In the genomic region with DNA sequence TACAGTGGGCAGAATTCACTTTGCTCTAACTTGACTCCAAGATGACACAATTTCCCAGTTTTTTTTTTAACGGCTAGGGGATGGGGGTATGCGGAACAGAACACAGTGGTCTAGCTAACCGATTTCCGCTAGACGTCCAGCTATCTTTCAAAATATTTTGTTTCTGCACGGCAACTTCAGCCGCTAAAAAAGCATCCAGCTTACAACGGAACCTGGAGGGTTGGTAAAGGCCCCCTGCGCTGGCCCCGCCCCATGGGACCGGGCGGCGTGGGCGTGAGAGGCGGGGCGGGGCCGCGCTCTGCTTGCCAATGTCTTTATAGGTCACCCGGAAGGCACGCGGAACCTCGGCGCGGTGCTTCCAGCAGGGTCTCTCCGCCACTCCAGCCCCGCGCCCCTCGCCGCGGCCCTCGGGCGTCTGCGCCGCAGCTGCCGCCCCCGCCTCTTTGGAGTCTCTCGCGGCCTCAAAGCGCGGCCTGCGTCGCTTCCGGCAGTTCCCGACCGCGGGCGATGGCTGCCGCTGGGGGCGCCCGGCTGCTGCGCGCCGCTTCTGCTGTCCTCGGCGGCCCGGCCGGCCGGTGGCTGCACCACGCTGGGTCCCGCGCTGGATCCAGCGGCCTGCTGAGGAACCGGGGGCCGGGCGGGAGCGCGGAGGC, we compare ENCODE assay signal across 8 cellular contexts. TPM values are rescaled to one million over a fixed set of nuclear protein-coding genes. Genes with fewer than 3 reads are reported as not detected.
A peak's percentile ranks its signal among the peaks of the same experiment; 100 is the strongest.
DNase-seq lines count a peak whose midpoint lies in the region; TF ChIP-seq lines count a peak whose summit lies in the region.

A gene with protein sequence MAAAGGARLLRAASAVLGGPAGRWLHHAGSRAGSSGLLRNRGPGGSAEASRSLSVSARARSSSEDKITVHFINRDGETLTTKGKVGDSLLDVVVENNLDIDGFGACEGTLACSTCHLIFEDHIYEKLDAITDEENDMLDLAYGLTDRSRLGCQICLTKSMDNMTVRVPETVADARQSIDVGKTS (plus strand): TSS at position 335 of the 653 bp plus-strand sequence. CDS start 173 bp downstream, at position 508.

- peak within 1 kb of the TSS; percentile 99 for H3K4me3 ChIP-seq in GM12864 (ENCODE audit: low read depth, low read length)
- peak within 1 kb of the TSS; percentile 70 for H3K4me3 ChIP-seq in cardiac muscle cell
- H3K4me3 ChIP-seq in transverse colon, result peak within 1 kb of the TSS; percentile 65 to 96 (median 74)

- peak; percentile 62 for TF ChIP-seq CTCF in GM12864 (IDR thresholded peaks at IDR 0.05; ENCODE audit: low read depth, low read length, missing control alignments)
- TF ChIP-seq CTCF in cardiac muscle cell (IDR thresholded peaks at IDR 0.05; ENCODE audit: low read depth, low read length), result peak; percentile 37
- TF ChIP-seq CTCF in transverse colon (IDR thresholded peaks at IDR 0.05), result peak; percentile 30 to 75 (median 63)

- CTCF ChIA-PET in HEK293T (lab: Yijun Ruan, JAX), result interaction anchor here (0.6 to 1.4 kb wide), 7 partner anchors 10 to 371 kb away, joined by 3 to 7 read pairs (median 3); no protein-coding TSS in a partner anchor

- 0 to 1% methylated on average over 2 to 64 of the region's 67 CpGs for WGBS in transverse colon (ENCODE audit: low coverage in 1 of 2), 2 donors

- H3K9me3 ChIP-seq in cardiac muscle cell (ENCODE audit: low read depth), result no peaks in the 10 kb centered on the region
- H3K9me3 ChIP-seq in transverse colon, result no peaks in the 10 kb centered on the region

- DNase-seq in GM12864 (ENCODE audit: low read depth), result peak; percentile 44
- DNase-seq in HEK293T (ENCODE audit: extremely low spot score), result peak; percentile 75
- DNase-seq in MV-4-11 (lab: John Stamatoyannopoulos, UW), result peak; percentile 75
- peak; percentile 92 to 93 for DNase-seq in SW 1271 (lab: John Stamatoyannopoulos, UW)
- DNase-seq in activated naive CD8-positive, alpha-beta T cell treated with anti-CD3 and anti-CD28 coated beads, Interleukin-2, amount 50 U/mL, for 16 hours (ENCODE audit: low read depth, low spot score), result peak; percentile 70
- DNase-seq in cardiac muscle cell (ENCODE audit: low read depth in 1 of 2, low spot score in 1 of 2), result peak; percentile 90 to 97
- peak; percentile 73 for DNase-seq in pons (ENCODE audit: low spot score)
- peak; percentile 84 for DNase-seq in transverse colon

- H3K36me3 ChIP-seq in cardiac muscle cell (no peaks in the 10 kb centered on the region), transverse colon (no peaks in the 10 kb centered on the region)

- peak; percentile 34 for TF ChIP-seq POLR2A in transverse colon (IDR thresholded peaks at IDR 0.05)

- H3K4me1 ChIP-seq in cardiac muscle cell (ENCODE audit: low read depth), result peaks cover 13% of the 10 kb centered on the region
- H3K4me1 ChIP-seq in transverse colon, result peaks cover 18 to 35% (median 29%) of the 10 kb centered on the region in 4 donors

- no peaks in the 10 kb centered on the region for H3K27me3 ChIP-seq in cardiac muscle cell
- H3K27me3 ChIP-seq in transverse colon, result no peaks in the 10 kb centered on the region

- in situ Hi-C loops in transverse colon (cut with MboI; ENCODE audit: low pct_ligation_motif_present in 1 of 4, low pct_unique_long_range_greater_than_20kb in 1 of 4, low sequenced_read_pairs in 3 of 4), result loop anchor here in 2 of 4 donors (10.0 to 25.0 kb wide), 2 partner anchors 225 to 808 kb away; partner anchors contain the start of gene POU2AF2 (in 1 of the 2)

- intact Hi-C loops in transverse colon (cut with DNase I; ENCODE audit: low total_unique reads), result no loop called here

- TF ChIP-seq EP300 in transverse colon (IDR thresholded peaks at IDR 0.05; ENCODE audit: low read depth), result no peak

- H3K27ac ChIP-seq in cardiac muscle cell (peak within 1 kb of the TSS; percentile 94), transverse colon (peak within 1 kb of the TSS; percentile 91 to 97 (median 94))

- POLR2A ChIA-PET in HEK293T (lab: Yijun Ruan, JAX), result interaction anchor here (0.7 to 1.6 kb wide), 2 partner anchors 57 to 62 kb away, joined by 3 to 4 read pairs; no protein-coding TSS in a partner anchor

TF ChIP-seq in HEK293T, 16 proteins besides CTCF, POLR2A, EP300 and RAD21:
- TF ChIP-seq HDGF (IDR thresholded peaks at IDR 0.05; ENCODE audit: borderline replicate concordance) (no peak), CTBP1 (IDR thresholded peaks at IDR 0.05; ENCODE audit: borderline replicate concordance) (no peak), FOXK2 (IDR thresholded peaks at IDR 0.05) (no peak), L3MBTL2 (conservative IDR thresholded peaks at IDR 0.05) (no peak; the same call in 1 of the 2 replicates), ZNF384 (IDR thresholded peaks at IDR 0.05) (no peak), LEF1 (IDR thresholded peaks at IDR 0.05; ENCODE audit: borderline replicate concordance) (peak; percentile 39; the same call in 1 of the 2 replicates), BHLHE40 (IDR thresholded peaks at IDR 0.05; ENCODE audit: borderline replicate concordance) (no peak), ARNT (IDR thresholded peaks at IDR 0.05) (peak; percentile 58), FOXM1 (IDR thresholded peaks at IDR 0.05; ENCODE audit: borderline replicate concordance) (peak; percentile 57; the same call in 1 of the 2 replicates), ELF4 (IDR thresholded peaks at IDR 0.05) (no peak), FOXA1 (IDR thresholded peaks at IDR 0.05) (no peak), NFRKB (IDR thresholded peaks at IDR 0.05) (no peak), TARDBP (IDR thresholded peaks at IDR 0.05) (no peak), SUZ12 (IDR thresholded peaks at IDR 0.05) (no peak), PKNOX1 (IDR thresholded peaks at IDR 0.05) (no peak), SP1 (IDR thresholded peaks at IDR 0.05) (no peak)

RNA-seq across cellular contexts. Expression of the gene that starts here (rescaled TPM):
- total RNA-seq in cardiac muscle cell, result 20.0 and 24.1 TPM in 2 replicates
- 27.5 and 30.0 TPM in 2 replicates for polyA plus RNA-seq in cardiac muscle cell
- 10 to 100 TPM; 25.4 to 28.9 (median 26.8) TPM for total RNA-seq in transverse colon

Comparison
In these comparisons a context has a peak if more than half of its experiments do, and no peak if none do; other contexts are left out.
1. Peak in every context shown above with its lines: DNase-seq, H3K4me3 ChIP-seq and H3K27ac ChIP-seq.